ENCODE assay signal across 1 cellular context in the genomic region with DNA sequence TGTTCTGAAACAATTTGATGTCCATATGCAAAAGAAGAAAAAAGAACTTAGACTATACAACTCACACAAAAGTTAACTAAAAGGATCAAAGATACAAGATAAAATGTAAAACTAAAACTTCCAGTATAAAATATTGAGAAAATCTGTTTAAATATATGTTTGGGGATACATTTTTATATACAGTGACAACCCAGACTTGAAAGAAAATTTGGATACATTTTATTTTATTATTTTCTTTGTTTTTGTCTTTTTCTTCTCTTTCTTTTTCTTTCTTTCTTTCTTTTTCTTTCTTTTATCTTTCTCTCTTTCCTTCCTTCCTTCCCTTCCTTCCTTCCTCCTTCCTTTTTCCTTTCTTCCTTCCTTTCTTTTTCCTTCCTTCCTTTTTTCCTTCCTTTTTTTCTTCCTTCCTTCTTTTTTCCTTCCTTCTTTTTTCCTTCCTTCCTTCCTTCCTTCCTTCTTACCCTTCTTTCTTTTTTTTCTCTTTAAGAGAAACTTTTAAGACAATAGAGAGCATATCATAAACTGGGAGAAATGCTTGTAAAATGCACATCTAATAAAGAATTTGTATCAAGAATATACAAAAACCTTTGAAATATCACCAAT.
TF ChIP-seq lines count a peak whose summit lies in the region.

No MANE protein-coding gene starts in this region.

TF ChIP-seq in HepG2, 621 proteins besides CTCF, POLR2A, EP300 and RAD21:
- TF ChIP-seq ZNF260 (CRISPR knock-in tag; IDR thresholded peaks at IDR 0.05; ENCODE audit: borderline replicate concordance, low read depth) (no peak), ARNT (IDR thresholded peaks at IDR 0.05) (0 out of 2 replicates have a peak, but pooled peaks have one; percentile 54), ZNF383 (CRISPR knock-in tag; IDR thresholded peaks at IDR 0.05; ENCODE audit: borderline replicate concordance) (no peak), U2AF2 (IDR thresholded peaks at IDR 0.05; ENCODE audit: low read depth, low read length) (peak; percentile 99), PHF20 (CRISPR knock-in tag; IDR thresholded peaks at IDR 0.05) (no peak), SOX6 (IDR thresholded peaks at IDR 0.05) (peak; percentile 92; the same call in 1 of the 2 replicates), SOX6 (CRISPR knock-in tag; IDR thresholded peaks at IDR 0.05) (no peak), HNRNPK (IDR thresholded peaks at IDR 0.05; ENCODE audit: low read depth, low read length, poor library complexity, severe bottlenecking) (peak; percentile 80), ZNF567 (CRISPR knock-in tag; IDR thresholded peaks at IDR 0.05; ENCODE audit: borderline replicate concordance) (no peak), ZNF710 (CRISPR knock-in tag; IDR thresholded peaks at IDR 0.05; ENCODE audit: borderline replicate concordance) (no peak), SP4 (CRISPR knock-in tag; IDR thresholded peaks at IDR 0.05) (no peak), PHB2 (IDR thresholded peaks at IDR 0.05; ENCODE audit: partially characterized antibody) (peak; percentile 75), TEAD2 (CRISPR knock-in tag; IDR thresholded peaks at IDR 0.05) (no peak), TCF7L2 (IDR thresholded peaks at IDR 0.05; ENCODE audit: low read depth, low read length) (0 out of 2 replicates have a peak, but pooled peaks have one; percentile 34), PLRG1 (conservative IDR thresholded peaks at IDR 0.05) (0 out of 2 replicates have a peak, but pooled peaks have one; percentile 80), SRSF9 (IDR thresholded peaks at IDR 0.05; ENCODE audit: borderline replicate concordance, insufficient read depth, low read depth, low read length, poor library complexity, severe bottlenecking) (peak; percentile 100), ZNF773 (CRISPR knock-in tag; IDR thresholded peaks at IDR 0.05; ENCODE audit: borderline replicate concordance) (no peak), FOXA1 (IDR thresholded peaks at IDR 0.05) (0 out of 2 replicates have a peak, but pooled peaks have one; percentile 46), FOXA1 (CRISPR knock-in tag; IDR thresholded peaks at IDR 0.05) (no peak), ZBTB40 (IDR thresholded peaks at IDR 0.05) (peak; percentile 25; the same call in 1 of the 2 replicates), ZBTB40 (CRISPR knock-in tag; IDR thresholded peaks at IDR 0.05) (no peak), SSRP1 (CRISPR knock-in tag; IDR thresholded peaks at IDR 0.05) (no peak)
- TF ChIP-seq, protein P1, sequence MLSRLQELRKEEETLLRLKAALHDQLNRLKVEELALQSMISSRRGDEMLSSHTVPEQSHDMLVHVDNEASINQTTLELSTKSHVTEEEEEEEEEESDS (CRISPR knock-in tag; IDR thresholded peaks at IDR 0.05; ENCODE audit: borderline replicate concordance) = no peak
- TF ChIP-seq, protein P2, sequence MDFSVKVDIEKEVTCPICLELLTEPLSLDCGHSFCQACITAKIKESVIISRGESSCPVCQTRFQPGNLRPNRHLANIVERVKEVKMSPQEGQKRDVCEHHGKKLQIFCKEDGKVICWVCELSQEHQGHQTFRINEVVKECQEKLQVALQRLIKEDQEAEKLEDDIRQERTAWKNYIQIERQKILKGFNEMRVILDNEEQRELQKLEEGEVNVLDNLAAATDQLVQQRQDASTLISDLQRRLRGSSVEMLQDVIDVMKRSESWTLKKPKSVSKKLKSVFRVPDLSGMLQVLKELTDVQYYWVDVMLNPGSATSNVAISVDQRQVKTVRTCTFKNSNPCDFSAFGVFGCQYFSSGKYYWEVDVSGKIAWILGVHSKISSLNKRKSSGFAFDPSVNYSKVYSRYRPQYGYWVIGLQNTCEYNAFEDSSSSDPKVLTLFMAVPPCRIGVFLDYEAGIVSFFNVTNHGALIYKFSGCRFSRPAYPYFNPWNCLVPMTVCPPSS (IDR thresholded peaks at IDR 0.05) = peak; percentile 86; the same call in 1 of the 2 replicates
TF ChIP-seq in HepG2: peak in this region for 11.
